ENCODE assay signal across 1 cellular context in genomic region chr4:127880764-127881564, GRCh38.
TF ChIP-seq lines count a peak whose summit lies in the region.

PLK4 (plus strand) TSS chr4:127880893; CDS start chr4:127881135, 242 bp downstream.

TF ChIP-seq in HEK293, 187 proteins besides CTCF, POLR2A, EP300 and RAD21 (continued from another document and continues in another):
- TF ChIP-seq, protein P1, sequence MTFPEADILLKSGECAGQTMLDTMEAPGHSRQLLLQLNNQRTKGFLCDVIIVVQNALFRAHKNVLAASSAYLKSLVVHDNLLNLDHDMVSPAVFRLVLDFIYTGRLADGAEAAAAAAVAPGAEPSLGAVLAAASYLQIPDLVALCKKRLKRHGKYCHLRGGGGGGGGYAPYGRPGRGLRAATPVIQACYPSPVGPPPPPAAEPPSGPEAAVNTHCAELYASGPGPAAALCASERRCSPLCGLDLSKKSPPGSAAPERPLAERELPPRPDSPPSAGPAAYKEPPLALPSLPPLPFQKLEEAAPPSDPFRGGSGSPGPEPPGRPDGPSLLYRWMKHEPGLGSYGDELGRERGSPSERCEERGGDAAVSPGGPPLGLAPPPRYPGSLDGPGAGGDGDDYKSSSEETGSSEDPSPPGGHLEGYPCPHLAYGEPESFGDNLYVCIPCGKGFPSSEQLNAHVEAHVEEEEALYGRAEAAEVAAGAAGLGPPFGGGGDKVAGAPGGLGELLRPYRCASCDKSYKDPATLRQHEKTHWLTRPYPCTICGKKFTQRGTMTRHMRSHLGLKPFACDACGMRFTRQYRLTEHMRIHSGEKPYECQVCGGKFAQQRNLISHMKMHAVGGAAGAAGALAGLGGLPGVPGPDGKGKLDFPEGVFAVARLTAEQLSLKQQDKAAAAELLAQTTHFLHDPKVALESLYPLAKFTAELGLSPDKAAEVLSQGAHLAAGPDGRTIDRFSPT (tag by site-specific recombination; IDR thresholded peaks at IDR 0.05): peak; percentile 62; the same call in 1 of the 2 replicates
- TF ChIP-seq ZNF148 (tag by site-specific recombination; IDR thresholded peaks at IDR 0.05; ENCODE audit: borderline replicate concordance) (no peak), ZNF621 (tag by site-specific recombination; IDR thresholded peaks at IDR 0.05) (no peak), ZNF2 (tag by site-specific recombination; IDR thresholded peaks at IDR 0.05) (peak; percentile 82), ZNF670 (tag by site-specific recombination; IDR thresholded peaks at IDR 0.05; ENCODE audit: low read depth) (no peak), ZNF654 (tag by site-specific recombination; IDR thresholded peaks at IDR 0.05; ENCODE audit: low read depth) (no peak), SCRT1 (tag by site-specific recombination; IDR thresholded peaks at IDR 0.05; ENCODE audit: borderline replicate concordance) (no peak), ZSCAN5A (tag by site-specific recombination; IDR thresholded peaks at IDR 0.05) (no peak), REPIN1 (tag by site-specific recombination; IDR thresholded peaks at IDR 0.05; ENCODE audit: low read depth) (0 out of 2 replicates have a peak, but pooled peaks have one; percentile 15), ZNF16 (tag by site-specific recombination; IDR thresholded peaks at IDR 0.05; ENCODE audit: low read depth) (no peak), ZFP41 (tag by site-specific recombination; IDR thresholded peaks at IDR 0.05; ENCODE audit: borderline replicate concordance) (no peak), ZNF76 (tag by site-specific recombination; IDR thresholded peaks at IDR 0.05; ENCODE audit: borderline replicate concordance, low read depth) (peak; percentile 84; the same call in 1 of the 2 replicates), ZNF138 (tag by site-specific recombination; IDR thresholded peaks at IDR 0.05; ENCODE audit: borderline replicate concordance) (no peak), REST (tag by site-specific recombination; IDR thresholded peaks at IDR 0.05) (peak; percentile 15), ZNF449 (tag by site-specific recombination; IDR thresholded peaks at IDR 0.05) (no peak), ZBTB17 (tag by site-specific recombination; IDR thresholded peaks at IDR 0.05) (peak; percentile 97), PBX3 (CRISPR knock-in tag; IDR thresholded peaks at IDR 0.05) (0 out of 2 replicates have a peak, but pooled peaks have one; percentile 46), WT1 (tag by site-specific recombination; IDR thresholded peaks at IDR 0.05) (peak; percentile 95), KLF7 (tag by site-specific recombination; IDR thresholded peaks at IDR 0.05; ENCODE audit: borderline replicate concordance) (peak; percentile 91), ZNF785 (tag by site-specific recombination; IDR thresholded peaks at IDR 0.05) (no peak), ZNF555 (tag by site-specific recombination; conservative IDR thresholded peaks at IDR 0.05) (no peak), ZNF626 (tag by site-specific recombination; IDR thresholded peaks at IDR 0.05) (no peak), ZNF169 (tag by site-specific recombination; IDR thresholded peaks at IDR 0.05) (no peak), FEZF1 (tag by site-specific recombination; IDR thresholded peaks at IDR 0.05) (no peak), ZNF510 (tag by site-specific recombination; IDR thresholded peaks at IDR 0.05; ENCODE audit: insufficient replicate concordance) (no peak), ZNF501 (tag by site-specific recombination; IDR thresholded peaks at IDR 0.05) (peak; percentile 96), ZNF335 (tag by site-specific recombination; conservative IDR thresholded peaks at IDR 0.05) (peak; percentile 88), TRIM28 (IDR thresholded peaks at IDR 0.05; ENCODE audit: borderline replicate concordance, low read length) (no peak), KLF10 (tag by site-specific recombination; IDR thresholded peaks at IDR 0.05) (no peak; the same call in 1 of the 2 replicates), OVOL3 (tag by site-specific recombination; IDR thresholded peaks at IDR 0.05) (peak; percentile 63; the same call in 1 of the 2 replicates), ZNF155 (tag by site-specific recombination; IDR thresholded peaks at IDR 0.05) (no peak), ZNF416 (tag by site-specific recombination; IDR thresholded peaks at IDR 0.05) (no peak), MEIS1 (CRISPR knock-in tag; IDR thresholded peaks at IDR 0.05; ENCODE audit: borderline replicate concordance) (no peak), ZNF830 (tag by site-specific recombination; IDR thresholded peaks at IDR 0.05; ENCODE audit: low read depth) (no peak), YY1 (tag by site-specific recombination; IDR thresholded peaks at IDR 0.05) (peak; percentile 92), ZNF571 (tag by site-specific recombination; IDR thresholded peaks at IDR 0.05) (no peak), TCF7L2 (IDR thresholded peaks at IDR 0.05; ENCODE audit: borderline replicate concordance, low read depth, low read length) (no peak), ZBTB49 (tag by site-specific recombination; IDR thresholded peaks at IDR 0.05; ENCODE audit: low read depth) (no peak), ZNF302 (tag by site-specific recombination; IDR thresholded peaks at IDR 0.05; ENCODE audit: low read depth) (no peak), ZNF837 (tag by site-specific recombination; IDR thresholded peaks at IDR 0.05) (no peak), RBAK (tag by site-specific recombination; IDR thresholded peaks at IDR 0.05) (no peak), ZFP37 (tag by site-specific recombination; IDR thresholded peaks at IDR 0.05) (peak; percentile 74; the same call in 1 of the 2 replicates), ZNF248 (tag by site-specific recombination; IDR thresholded peaks at IDR 0.05) (no peak), ZNF24 (tag by site-specific recombination; IDR thresholded peaks at IDR 0.05) (peak; percentile 65; the same call in 1 of the 2 replicates), ATF2 (tag by site-specific recombination; IDR thresholded peaks at IDR 0.05; ENCODE audit: low read depth) (peak; percentile 94), HOXC10 (CRISPR knock-in tag; IDR thresholded peaks at IDR 0.05) (no peak), ZBTB8A (tag by site-specific recombination; IDR thresholded peaks at IDR 0.05) (peak; percentile 59; the same call in 1 of the 2 replicates), ZNF658 (tag by site-specific recombination; IDR thresholded peaks at IDR 0.05) (no peak)
- TF ChIP-seq, protein P2, sequence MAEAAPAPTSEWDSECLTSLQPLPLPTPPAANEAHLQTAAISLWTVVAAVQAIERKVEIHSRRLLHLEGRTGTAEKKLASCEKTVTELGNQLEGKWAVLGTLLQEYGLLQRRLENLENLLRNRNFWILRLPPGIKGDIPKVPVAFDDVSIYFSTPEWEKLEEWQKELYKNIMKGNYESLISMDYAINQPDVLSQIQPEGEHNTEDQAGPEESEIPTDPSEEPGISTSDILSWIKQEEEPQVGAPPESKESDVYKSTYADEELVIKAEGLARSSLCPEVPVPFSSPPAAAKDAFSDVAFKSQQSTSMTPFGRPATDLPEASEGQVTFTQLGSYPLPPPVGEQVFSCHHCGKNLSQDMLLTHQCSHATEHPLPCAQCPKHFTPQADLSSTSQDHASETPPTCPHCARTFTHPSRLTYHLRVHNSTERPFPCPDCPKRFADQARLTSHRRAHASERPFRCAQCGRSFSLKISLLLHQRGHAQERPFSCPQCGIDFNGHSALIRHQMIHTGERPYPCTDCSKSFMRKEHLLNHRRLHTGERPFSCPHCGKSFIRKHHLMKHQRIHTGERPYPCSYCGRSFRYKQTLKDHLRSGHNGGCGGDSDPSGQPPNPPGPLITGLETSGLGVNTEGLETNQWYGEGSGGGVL (tag by site-specific recombination; IDR thresholded peaks at IDR 0.05): peak; percentile 46
